Comparison of ENCODE assay signal across 20 cellular contexts in genomic region chr20:17653835-17654648, GRCh38. TPM values are rescaled to one million over a fixed set of nuclear protein-coding genes. Genes with fewer than 3 reads are reported as not detected.
A peak's percentile ranks its signal among the peaks of the same experiment; 100 is the strongest.
DNase-seq lines count a peak whose midpoint lies in the region; ATAC-seq and TF ChIP-seq lines count a peak whose summit lies in the region.
"Had no signal": no experiment of that assay in that cellular context is flagged by ENCODE, and none has a peak within 500 bp of the region (broad histone marks: within the 10 kb centered on the region; RNA-seq: fewer than 3 reads in every experiment).

No MANE protein-coding gene starts in this region.

- H4K5ac ChIP-seq in mesendoderm (ENCODE audit: low read length), result no peak overlapping the region

- ATAC-seq in stimulated activated naive B cell treated with anti-CD40 and anti-IgM and Interleukin-4, amounts not matched to agents 10 μg/mL and 1 μg/mL and 100 μg/mL, for 72 hours (replicated peaks), result no peak
- ATAC-seq in HG02840 (IDR thresholded peaks at IDR 0.05; ENCODE audit: low FRiP score, unreplicated experiment), result no peak
- ATAC-seq: activated T-cell treated with anti-CD3 and anti-CD28 coated beads, Interleukin-2, amount 50 U/mL, for 4 hours; heart left ventricle; stimulated activated memory B cell treated with anti-CD40 and anti-IgM and Interleukin-4, amounts not matched to agents 10 μg/mL and 1 μg/mL and 100 μg/mL, for 72 hours; T-helper 17 cell had no signal

- no peak overlapping the region for H2BK15ac ChIP-seq in mesendoderm (replicated peaks; ENCODE audit: low read depth)

- H3K27ac ChIP-seq in mesendoderm (ENCODE audit: low read depth, low read length) (no peak overlapping the region), coronary artery (peak overlapping the region in 1 of 2 donors; percentile 13)
- H3K27ac ChIP-seq: heart left ventricle, HL-60, Peyer's patch, SJSA1, testis had no signal

- in situ Hi-C loops in GM13976 (cut with MboI; ENCODE audit: low sequenced_read_pairs, unreplicated experiment), result no loop called here

- no peak overlapping the region for H3K4me3 ChIP-seq in mesendoderm (ENCODE audit: low read length)
- H3K4me3 ChIP-seq in coronary artery, result no peak overlapping the region
- H3K4me3 ChIP-seq: dorsolateral prefrontal cortex, heart left ventricle, Peyer's patch, SJSA1, testis had no signal

- TF ChIP-seq CTCF in GM13976 (IDR thresholded peaks at IDR 0.05; ENCODE audit: borderline replicate concordance, control extremely low read depth, extremely low read depth, insufficient read depth, missing control alignments) (no peak), coronary artery (IDR thresholded peaks at IDR 0.05) (no peak)

- H3K4ac ChIP-seq in mesendoderm (ENCODE audit: low read depth, low read length), result no peak overlapping the region

- H3K9ac ChIP-seq in mesendoderm (ENCODE audit: low read length), result no peak overlapping the region

- H3K79me1 ChIP-seq in mesendoderm (ENCODE audit: low read length), result peaks cover 35% of the 10 kb centered on the region

- peaks cover 23 to 75% of the 10 kb centered on the region in 2 donors for H3K4me1 Mint-ChIP-seq in stimulated activated naive B cell treated with anti-CD40 and anti-IgM and Interleukin-4, amounts not matched to agents 10 μg/mL and 1 μg/mL and 100 μg/mL, for 72 hours

- H3K27ac Mint-ChIP-seq in stimulated activated naive B cell treated with anti-CD40 and anti-IgM and Interleukin-4, amounts not matched to agents 10 μg/mL and 1 μg/mL and 100 μg/mL, for 72 hours, result peak overlapping the region; percentile 51
- H3K27ac Mint-ChIP-seq: stimulated activated memory B cell treated with anti-CD40 and anti-IgM and Interleukin-4, amounts not matched to agents 10 μg/mL and 1 μg/mL and 100 μg/mL, for 72 hours; T-helper 17 cell had no signal

- peak; percentile 13 for DNase-seq in GM13976 (ENCODE audit: low spot score)
- DNase-seq in HuH-7.5 (ENCODE audit: low spot score), result peak; percentile 10
- no peak for DNase-seq in mesendoderm
- DNase-seq in stimulated activated naive B cell treated with anti-CD40 and anti-IgM and Interleukin-4, amounts not matched to agents 10 μg/mL and 1 μg/mL and 100 μg/mL, for 72 hours, result no peak
- no peak for DNase-seq in coronary artery (ENCODE audit: low spot score)
- DNase-seq in retina, result no peak
- DNase-seq: activated naive CD4-positive, alpha-beta T cell treated with anti-CD3 and anti-CD28 coated beads, Interleukin-2, amount 50 U/mL, for 16 hours; activated T-cell treated with anti-CD3 and anti-CD28 coated beads, Interleukin-2, amount 50 U/mL, for 4 hours; GDM1; mammary epithelial cell; NCI-H187; T-helper 17 cell had no signal

- peak overlapping the region; percentile 18 for H3K56ac ChIP-seq in mesendoderm (ENCODE audit: low read length)

- H4K8ac ChIP-seq in mesendoderm (ENCODE audit: low read depth, low read length), result no peak overlapping the region

- H3K79me2 ChIP-seq in mesendoderm (ENCODE audit: control insufficient read depth, insufficient read depth, low read length), result peaks cover 73% of the 10 kb centered on the region

- peaks cover 3 to 4% of the 10 kb centered on the region in 2 donors for H3K9me3 Mint-ChIP-seq in stimulated activated naive B cell treated with anti-CD40 and anti-IgM and Interleukin-4, amounts not matched to agents 10 μg/mL and 1 μg/mL and 100 μg/mL, for 72 hours
- H3K9me3 Mint-ChIP-seq: activated T-cell treated with anti-CD3 and anti-CD28 coated beads, Interleukin-2, amount 50 U/mL, for 4 hours had no signal

- no peak overlapping the region for H3K4me3 Mint-ChIP-seq in stimulated activated naive B cell treated with anti-CD40 and anti-IgM and Interleukin-4, amounts not matched to agents 10 μg/mL and 1 μg/mL and 100 μg/mL, for 72 hours
- H3K4me3 Mint-ChIP-seq: activated T-cell treated with anti-CD3 and anti-CD28 coated beads, Interleukin-2, amount 50 U/mL, for 4 hours; stimulated activated memory B cell treated with anti-CD40 and anti-IgM and Interleukin-4, amounts not matched to agents 10 μg/mL and 1 μg/mL and 100 μg/mL, for 72 hours; T-helper 17 cell had no signal

- no peaks in the 10 kb centered on the region for H3K27me3 ChIP-seq in mesendoderm (ENCODE audit: insufficient read depth, low read length, poor library complexity)
- H3K27me3 ChIP-seq: dorsolateral prefrontal cortex, heart left ventricle, Peyer's patch, SJSA1, testis had no signal

- H3K4me1 ChIP-seq in mesendoderm (ENCODE audit: control insufficient read depth, low read depth, low read length), result peaks cover 4% of the 10 kb centered on the region

- H2AK5ac ChIP-seq in mesendoderm (ENCODE audit: low read length), result no peak overlapping the region

- no peak overlapping the region for H3K23ac ChIP-seq in mesendoderm (ENCODE audit: low read length)

- H3K18ac ChIP-seq in mesendoderm (ENCODE audit: low read length), result no peak overlapping the region

- no peaks in the 10 kb centered on the region for H3K27me3 Mint-ChIP-seq in stimulated activated naive B cell treated with anti-CD40 and anti-IgM and Interleukin-4, amounts not matched to agents 10 μg/mL and 1 μg/mL and 100 μg/mL, for 72 hours
- H3K27me3 Mint-ChIP-seq: stimulated activated memory B cell treated with anti-CD40 and anti-IgM and Interleukin-4, amounts not matched to agents 10 μg/mL and 1 μg/mL and 100 μg/mL, for 72 hours; T-helper 17 cell had no signal

- no CpG with 5 or more reads among the region's 11 CpGs for WGBS in mesendoderm (ENCODE audit: extremely low coverage, insufficient coverage, low lambda C conversion rate)

- H2BK120ac ChIP-seq in mesendoderm (ENCODE audit: low read depth, low read length), result no peak overlapping the region

- peak overlapping the region; percentile 18 for H2BK5ac ChIP-seq in mesendoderm (ENCODE audit: low read length)

- H3K4me2 ChIP-seq in mesendoderm (ENCODE audit: low read length), result no peak overlapping the region

- H3K36me3 ChIP-seq in mesendoderm (ENCODE audit: control insufficient read depth, insufficient read depth, low read length), result peaks cover 8% of the 10 kb centered on the region

- H3K36me3 Mint-ChIP-seq in stimulated activated naive B cell treated with anti-CD40 and anti-IgM and Interleukin-4, amounts not matched to agents 10 μg/mL and 1 μg/mL and 100 μg/mL, for 72 hours, result peaks cover 40 to 42% of the 10 kb centered on the region in 2 donors

RNA-seq across cellular contexts. Expression of gene RRBP1, which starts 28.0 kb away (rescaled TPM):
- 99.7 TPM for polyA plus RNA-seq in mesendoderm (2013, experiment 1 of 2)
- polyA plus RNA-seq in mesendoderm (2013, experiment 2 of 2), result 101 TPM

RNA-seq across cellular contexts. Expression of gene BANF2, which starts 45.7 kb away (rescaled TPM):
- polyA plus RNA-seq in mesendoderm (2013, experiment 1 of 2), result not detected
- not detected for polyA plus RNA-seq in mesendoderm (2013, experiment 2 of 2)
- polyA plus RNA-seq: heart left ventricle, mammary epithelial cell had no signal

Comparison
In these comparisons a context has a peak if more than half of its experiments do, and no peak if none do; other contexts are left out.
1. DNase-seq: peak in GM13976 (single experiment) and HuH-7.5 (single experiment); none in mesendoderm (single experiment), stimulated activated naive B cell treated with anti-CD40 and anti-IgM and Interleukin-4, amounts not matched to agents 10 μg/mL and 1 μg/mL and 100 μg/mL, for 72 hours (single experiment), coronary artery (single experiment) and retina (single experiment).